In genomic region chr13:102591988-102592781, GRCh38 we compare ENCODE assay signal across 8 cellular contexts. TPM values are rescaled to one million over a fixed set of nuclear protein-coding genes. Genes with fewer than 3 reads are reported as not detected.
DNase-seq lines count a peak whose midpoint lies in the region; ATAC-seq, FAIRE-seq and TF ChIP-seq lines count a peak whose summit lies in the region.

No MANE protein-coding gene starts in this region.

- peaks cover 19 to 45% (median 29%) of the 10 kb centered on the region in 6 donors for H3K4me1 ChIP-seq in spleen

- FAIRE-seq in bronchial epithelial cell (lab: Jason Lieb, UNC): no peak

- DNase-seq in NCI-H1436 (lab: John Stamatoyannopoulos, UW) (peak; percentile 64), NCI-H1436 treated with DMSO at 0.1 percent for 48 hours (lab: John Stamatoyannopoulos, UW) (no peak), NCI-H1930 (lab: John Stamatoyannopoulos, UW) (peak; percentile 65 to 74), bronchial epithelial cell (ENCODE audit: low read depth) (peak; percentile 50), inferior parietal cortex (ENCODE audit: extremely low spot score) (peak; percentile 83), spleen (peak; percentile 90)

- peak; percentile 46 for ATAC-seq in HG02885 (IDR thresholded peaks at IDR 0.05; ENCODE audit: poor library complexity, unreplicated experiment)

- intact Hi-C loops in spleen (cut with DNase I; ENCODE audit: low total_unique reads): loop anchor here (10.0 kb wide), 2 partner anchors 53 to 183 kb away; partner anchors contain the start of gene TEX30

- no peaks in the 10 kb centered on the region for H3K9me3 ChIP-seq in spleen

- H3K27me3 ChIP-seq in bronchial epithelial cell (ENCODE audit: control insufficient read depth, insufficient read depth, low read length): no peaks in the 10 kb centered on the region
- H3K27me3 ChIP-seq in spleen (replicated peaks in 1 of 7): no peaks in the 10 kb centered on the region

- TF ChIP-seq CTCF in VCaP (conservative IDR thresholded peaks at IDR 0.05) (peak; percentile 85), bronchial epithelial cell (IDR thresholded peaks at IDR 0.05; ENCODE audit: insufficient read depth, low read length, severe bottlenecking) (peak; percentile 73), spleen (IDR thresholded peaks at IDR 0.05 in 8 of 11, conservative IDR thresholded peaks at IDR 0.05 in 3 of 11) (peak in 10 of 11 experiments; percentile 22 to 76 (median 66))

- H3K4me3 ChIP-seq in bronchial epithelial cell (ENCODE audit: low read depth, low read length) (peak overlapping the region; percentile 40), spleen (peak overlapping the region; percentile 57 to 82 (median 62))

- TF ChIP-seq POLR2A in spleen (IDR thresholded peaks at IDR 0.05): no peak

- H3K27ac ChIP-seq in VCaP (peak overlapping the region; percentile 82), spleen (peak overlapping the region; percentile 71 to 89 (median 80))

- WGBS in spleen, 5 donors: 0 to 1% (median 1%) methylated on average over 21 to 36 of the region's 36 CpGs

- H3K36me3 ChIP-seq in bronchial epithelial cell (ENCODE audit: control insufficient read depth, insufficient read depth, low read length) (no peaks in the 10 kb centered on the region), spleen (no peaks in the 10 kb centered on the region)

RNA-seq across cellular contexts. Expression of gene TPP2, which starts 4.6 kb away (rescaled TPM):
- total RNA-seq in bronchial epithelial cell: 22.4 and 25.5 TPM in 2 replicates
- 10 to 100 TPM; 47.3 to 95.5 (median 58.2) TPM for total RNA-seq in spleen
- polyA plus RNA-seq in spleen: 10 to 100 TPM; 19.5 to 25.4 (median 22.2) TPM
